1 cellular context compared by ENCODE assay signal in the genomic region with DNA sequence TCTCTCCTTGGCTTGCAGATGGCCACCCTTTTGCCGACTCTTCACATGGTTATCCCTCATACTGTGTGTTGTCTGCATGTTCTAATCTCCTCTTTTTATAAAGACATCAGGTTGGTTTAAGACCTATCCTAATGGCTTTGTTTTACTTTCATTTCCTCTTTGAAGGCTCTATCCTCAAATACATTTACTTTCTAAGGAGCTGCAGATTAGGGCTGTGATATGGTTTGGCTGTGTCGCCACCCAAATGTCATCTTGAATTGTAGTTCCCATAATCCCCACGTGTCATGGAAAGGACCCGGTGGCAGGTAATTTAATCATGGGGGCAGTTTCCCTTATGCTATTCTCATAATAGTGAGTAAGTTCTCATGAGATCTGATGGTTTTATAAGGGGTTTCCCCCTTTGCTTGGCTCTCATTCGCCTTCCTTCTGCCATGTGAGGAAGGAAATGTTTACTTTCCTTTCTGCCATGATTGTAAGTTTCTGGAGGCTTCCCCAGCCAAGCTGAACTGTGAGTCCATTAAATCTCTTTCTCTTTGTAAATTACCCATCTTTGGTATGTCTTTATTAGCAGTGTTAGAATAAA.
TF ChIP-seq lines count a peak whose summit lies in the region.

No MANE protein-coding gene starts in this region.

TF ChIP-seq in HepG2, 621 proteins besides CTCF, POLR2A, EP300 and RAD21 (continued from another document):
- TF ChIP-seq, protein P1, sequence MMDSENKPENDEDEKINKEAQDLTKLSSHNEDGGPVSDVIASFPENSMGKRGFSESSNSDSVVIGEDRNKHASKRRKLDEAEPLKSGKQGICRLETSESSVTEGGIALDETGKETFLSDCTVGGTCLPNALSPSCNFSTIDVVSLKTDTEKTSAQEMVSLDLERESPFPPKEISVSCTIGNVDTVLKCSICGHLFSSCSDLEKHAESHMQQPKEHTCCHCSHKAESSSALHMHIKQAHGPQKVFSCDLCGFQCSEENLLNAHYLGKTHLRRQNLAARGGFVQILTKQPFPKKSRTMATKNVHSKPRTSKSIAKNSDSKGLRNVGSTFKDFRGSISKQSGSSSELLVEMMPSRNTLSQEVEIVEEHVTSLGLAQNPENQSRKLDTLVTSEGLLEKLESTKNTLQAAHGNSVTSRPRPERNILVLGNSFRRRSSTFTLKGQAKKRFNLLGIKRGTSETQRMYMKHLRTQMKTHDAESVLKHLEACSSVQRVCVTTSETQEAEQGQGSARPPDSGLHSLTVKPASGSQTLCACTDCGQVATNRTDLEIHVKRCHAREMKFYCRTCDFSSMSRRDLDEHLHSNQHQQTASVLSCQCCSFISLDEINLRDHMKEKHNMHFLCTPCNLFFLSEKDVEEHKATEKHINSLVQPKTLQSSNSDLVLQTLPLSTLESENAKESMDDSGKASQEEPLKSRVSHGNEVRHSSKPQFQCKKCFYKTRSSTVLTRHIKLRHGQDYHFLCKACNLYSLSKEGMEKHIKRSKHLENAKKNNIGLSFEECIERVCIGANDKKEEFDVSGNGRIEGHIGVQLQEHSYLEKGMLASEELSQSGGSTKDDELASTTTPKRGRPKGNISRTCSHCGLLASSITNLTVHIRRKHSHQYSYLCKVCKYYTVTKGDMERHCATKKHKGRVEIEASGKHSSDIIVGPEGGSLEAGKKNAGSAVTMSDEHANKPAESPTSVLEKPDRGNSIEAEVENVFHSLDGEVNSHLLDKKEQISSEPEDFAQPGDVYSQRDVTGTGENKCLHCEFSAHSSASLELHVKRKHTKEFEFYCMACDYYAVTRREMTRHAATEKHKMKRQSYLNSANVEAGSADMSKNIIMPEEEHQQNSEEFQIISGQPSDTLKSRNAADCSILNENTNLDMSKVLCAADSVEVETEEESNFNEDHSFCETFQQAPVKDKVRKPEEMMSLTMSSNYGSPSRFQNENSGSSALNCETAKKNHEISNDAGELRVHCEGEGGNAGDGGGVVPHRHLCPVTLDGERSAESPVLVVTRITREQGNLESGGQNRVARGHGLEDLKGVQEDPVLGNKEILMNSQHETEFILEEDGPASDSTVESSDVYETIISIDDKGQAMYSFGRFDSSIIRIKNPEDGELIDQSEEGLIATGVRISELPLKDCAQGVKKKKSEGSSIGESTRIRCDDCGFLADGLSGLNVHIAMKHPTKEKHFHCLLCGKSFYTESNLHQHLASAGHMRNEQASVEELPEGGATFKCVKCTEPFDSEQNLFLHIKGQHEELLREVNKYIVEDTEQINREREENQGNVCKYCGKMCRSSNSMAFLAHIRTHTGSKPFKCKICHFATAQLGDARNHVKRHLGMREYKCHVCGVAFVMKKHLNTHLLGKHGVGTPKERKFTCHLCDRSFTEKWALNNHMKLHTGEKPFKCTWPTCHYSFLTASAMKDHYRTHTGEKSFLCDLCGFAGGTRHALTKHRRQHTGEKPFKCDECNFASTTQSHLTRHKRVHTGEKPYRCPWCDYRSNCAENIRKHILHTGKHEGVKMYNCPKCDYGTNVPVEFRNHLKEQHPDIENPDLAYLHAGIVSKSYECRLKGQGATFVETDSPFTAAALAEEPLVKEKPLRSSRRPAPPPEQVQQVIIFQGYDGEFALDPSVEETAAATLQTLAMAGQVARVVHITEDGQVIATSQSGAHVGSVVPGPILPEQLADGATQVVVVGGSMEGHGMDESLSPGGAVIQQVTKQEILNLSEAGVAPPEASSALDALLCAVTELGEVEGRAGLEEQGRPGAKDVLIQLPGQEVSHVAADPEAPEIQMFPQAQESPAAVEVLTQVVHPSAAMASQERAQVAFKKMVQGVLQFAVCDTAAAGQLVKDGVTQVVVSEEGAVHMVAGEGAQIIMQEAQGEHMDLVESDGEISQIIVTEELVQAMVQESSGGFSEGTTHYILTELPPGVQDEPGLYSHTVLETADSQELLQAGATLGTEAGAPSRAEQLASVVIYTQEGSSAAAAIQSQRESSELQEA (CRISPR knock-in tag; IDR thresholded peaks at IDR 0.05; ENCODE audit: not compliant biosample characterization) = no peak
- TF ChIP-seq, protein P2, sequence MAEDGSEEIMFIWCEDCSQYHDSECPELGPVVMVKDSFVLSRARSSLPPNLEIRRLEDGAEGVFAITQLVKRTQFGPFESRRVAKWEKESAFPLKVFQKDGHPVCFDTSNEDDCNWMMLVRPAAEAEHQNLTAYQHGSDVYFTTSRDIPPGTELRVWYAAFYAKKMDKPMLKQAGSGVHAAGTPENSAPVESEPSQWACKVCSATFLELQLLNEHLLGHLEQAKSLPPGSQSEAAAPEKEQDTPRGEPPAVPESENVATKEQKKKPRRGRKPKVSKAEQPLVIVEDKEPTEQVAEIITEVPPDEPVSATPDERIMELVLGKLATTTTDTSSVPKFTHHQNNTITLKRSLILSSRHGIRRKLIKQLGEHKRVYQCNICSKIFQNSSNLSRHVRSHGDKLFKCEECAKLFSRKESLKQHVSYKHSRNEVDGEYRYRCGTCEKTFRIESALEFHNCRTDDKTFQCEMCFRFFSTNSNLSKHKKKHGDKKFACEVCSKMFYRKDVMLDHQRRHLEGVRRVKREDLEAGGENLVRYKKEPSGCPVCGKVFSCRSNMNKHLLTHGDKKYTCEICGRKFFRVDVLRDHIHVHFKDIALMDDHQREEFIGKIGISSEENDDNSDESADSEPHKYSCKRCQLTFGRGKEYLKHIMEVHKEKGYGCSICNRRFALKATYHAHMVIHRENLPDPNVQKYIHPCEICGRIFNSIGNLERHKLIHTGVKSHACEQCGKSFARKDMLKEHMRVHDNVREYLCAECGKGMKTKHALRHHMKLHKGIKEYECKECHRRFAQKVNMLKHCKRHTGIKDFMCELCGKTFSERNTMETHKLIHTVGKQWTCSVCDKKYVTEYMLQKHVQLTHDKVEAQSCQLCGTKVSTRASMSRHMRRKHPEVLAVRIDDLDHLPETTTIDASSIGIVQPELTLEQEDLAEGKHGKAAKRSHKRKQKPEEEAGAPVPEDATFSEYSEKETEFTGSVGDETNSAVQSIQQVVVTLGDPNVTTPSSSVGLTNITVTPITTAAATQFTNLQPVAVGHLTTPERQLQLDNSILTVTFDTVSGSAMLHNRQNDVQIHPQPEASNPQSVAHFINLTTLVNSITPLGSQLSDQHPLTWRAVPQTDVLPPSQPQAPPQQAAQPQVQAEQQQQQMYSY (CRISPR knock-in tag; IDR thresholded peaks at IDR 0.05) = no peak
- no peak for TF ChIP-seq IRX3 (CRISPR knock-in tag; IDR thresholded peaks at IDR 0.05; ENCODE audit: borderline replicate concordance, low read depth)
- no peak for TF ChIP-seq NR2F2 (IDR thresholded peaks at IDR 0.05; ENCODE audit: borderline replicate concordance, low read depth)
- TF ChIP-seq, protein P3, sequence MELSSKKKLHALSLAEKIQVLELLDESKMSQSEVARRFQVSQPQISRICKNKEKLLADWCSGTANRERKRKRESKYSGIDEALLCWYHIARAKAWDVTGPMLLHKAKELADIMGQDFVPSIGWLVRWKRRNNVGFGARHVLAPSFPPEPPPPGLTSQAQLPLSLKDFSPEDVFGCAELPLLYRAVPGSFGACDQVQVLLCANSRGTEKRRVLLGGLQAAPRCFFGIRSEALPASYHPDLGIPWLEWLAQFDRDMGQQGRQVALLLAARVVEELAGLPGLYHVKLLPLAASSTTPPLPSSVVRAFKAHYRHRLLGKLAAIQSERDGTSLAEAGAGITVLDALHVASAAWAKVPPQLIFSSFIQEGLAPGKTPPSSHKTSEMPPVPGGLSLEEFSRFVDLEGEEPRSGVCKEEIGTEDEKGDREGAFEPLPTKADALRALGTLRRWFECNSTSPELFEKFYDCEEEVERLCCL (CRISPR knock-in tag; IDR thresholded peaks at IDR 0.05; ENCODE audit: borderline replicate concordance) = no peak
- TF ChIP-seq TEAD3 (CRISPR knock-in tag; optimal IDR thresholded peaks at IDR 0.05; ENCODE audit: borderline replicate concordance) = no peak
- TF ChIP-seq, protein P4, sequence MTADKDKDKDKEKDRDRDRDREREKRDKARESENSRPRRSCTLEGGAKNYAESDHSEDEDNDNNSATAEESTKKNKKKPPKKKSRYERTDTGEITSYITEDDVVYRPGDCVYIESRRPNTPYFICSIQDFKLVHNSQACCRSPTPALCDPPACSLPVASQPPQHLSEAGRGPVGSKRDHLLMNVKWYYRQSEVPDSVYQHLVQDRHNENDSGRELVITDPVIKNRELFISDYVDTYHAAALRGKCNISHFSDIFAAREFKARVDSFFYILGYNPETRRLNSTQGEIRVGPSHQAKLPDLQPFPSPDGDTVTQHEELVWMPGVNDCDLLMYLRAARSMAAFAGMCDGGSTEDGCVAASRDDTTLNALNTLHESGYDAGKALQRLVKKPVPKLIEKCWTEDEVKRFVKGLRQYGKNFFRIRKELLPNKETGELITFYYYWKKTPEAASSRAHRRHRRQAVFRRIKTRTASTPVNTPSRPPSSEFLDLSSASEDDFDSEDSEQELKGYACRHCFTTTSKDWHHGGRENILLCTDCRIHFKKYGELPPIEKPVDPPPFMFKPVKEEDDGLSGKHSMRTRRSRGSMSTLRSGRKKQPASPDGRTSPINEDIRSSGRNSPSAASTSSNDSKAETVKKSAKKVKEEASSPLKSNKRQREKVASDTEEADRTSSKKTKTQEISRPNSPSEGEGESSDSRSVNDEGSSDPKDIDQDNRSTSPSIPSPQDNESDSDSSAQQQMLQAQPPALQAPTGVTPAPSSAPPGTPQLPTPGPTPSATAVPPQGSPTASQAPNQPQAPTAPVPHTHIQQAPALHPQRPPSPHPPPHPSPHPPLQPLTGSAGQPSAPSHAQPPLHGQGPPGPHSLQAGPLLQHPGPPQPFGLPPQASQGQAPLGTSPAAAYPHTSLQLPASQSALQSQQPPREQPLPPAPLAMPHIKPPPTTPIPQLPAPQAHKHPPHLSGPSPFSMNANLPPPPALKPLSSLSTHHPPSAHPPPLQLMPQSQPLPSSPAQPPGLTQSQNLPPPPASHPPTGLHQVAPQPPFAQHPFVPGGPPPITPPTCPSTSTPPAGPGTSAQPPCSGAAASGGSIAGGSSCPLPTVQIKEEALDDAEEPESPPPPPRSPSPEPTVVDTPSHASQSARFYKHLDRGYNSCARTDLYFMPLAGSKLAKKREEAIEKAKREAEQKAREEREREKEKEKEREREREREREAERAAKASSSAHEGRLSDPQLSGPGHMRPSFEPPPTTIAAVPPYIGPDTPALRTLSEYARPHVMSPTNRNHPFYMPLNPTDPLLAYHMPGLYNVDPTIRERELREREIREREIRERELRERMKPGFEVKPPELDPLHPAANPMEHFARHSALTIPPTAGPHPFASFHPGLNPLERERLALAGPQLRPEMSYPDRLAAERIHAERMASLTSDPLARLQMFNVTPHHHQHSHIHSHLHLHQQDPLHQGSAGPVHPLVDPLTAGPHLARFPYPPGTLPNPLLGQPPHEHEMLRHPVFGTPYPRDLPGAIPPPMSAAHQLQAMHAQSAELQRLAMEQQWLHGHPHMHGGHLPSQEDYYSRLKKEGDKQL (CRISPR knock-in tag; IDR thresholded peaks at IDR 0.05; ENCODE audit: low read depth) = no peak
- no peak for TF ChIP-seq ZNF121 (CRISPR knock-in tag; IDR thresholded peaks at IDR 0.05)
- TF ChIP-seq, protein P5, sequence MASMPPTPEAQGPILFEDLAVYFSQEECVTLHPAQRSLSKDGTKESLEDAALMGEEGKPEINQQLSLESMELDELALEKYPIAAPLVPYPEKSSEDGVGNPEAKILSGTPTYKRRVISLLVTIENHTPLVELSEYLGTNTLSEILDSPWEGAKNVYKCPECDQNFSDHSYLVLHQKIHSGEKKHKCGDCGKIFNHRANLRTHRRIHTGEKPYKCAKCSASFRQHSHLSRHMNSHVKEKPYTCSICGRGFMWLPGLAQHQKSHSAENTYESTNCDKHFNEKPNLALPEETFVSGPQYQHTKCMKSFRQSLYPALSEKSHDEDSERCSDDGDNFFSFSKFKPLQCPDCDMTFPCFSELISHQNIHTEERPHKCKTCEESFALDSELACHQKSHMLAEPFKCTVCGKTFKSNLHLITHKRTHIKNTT (CRISPR knock-in tag; IDR thresholded peaks at IDR 0.05) = no peak
- TF ChIP-seq, protein P6, sequence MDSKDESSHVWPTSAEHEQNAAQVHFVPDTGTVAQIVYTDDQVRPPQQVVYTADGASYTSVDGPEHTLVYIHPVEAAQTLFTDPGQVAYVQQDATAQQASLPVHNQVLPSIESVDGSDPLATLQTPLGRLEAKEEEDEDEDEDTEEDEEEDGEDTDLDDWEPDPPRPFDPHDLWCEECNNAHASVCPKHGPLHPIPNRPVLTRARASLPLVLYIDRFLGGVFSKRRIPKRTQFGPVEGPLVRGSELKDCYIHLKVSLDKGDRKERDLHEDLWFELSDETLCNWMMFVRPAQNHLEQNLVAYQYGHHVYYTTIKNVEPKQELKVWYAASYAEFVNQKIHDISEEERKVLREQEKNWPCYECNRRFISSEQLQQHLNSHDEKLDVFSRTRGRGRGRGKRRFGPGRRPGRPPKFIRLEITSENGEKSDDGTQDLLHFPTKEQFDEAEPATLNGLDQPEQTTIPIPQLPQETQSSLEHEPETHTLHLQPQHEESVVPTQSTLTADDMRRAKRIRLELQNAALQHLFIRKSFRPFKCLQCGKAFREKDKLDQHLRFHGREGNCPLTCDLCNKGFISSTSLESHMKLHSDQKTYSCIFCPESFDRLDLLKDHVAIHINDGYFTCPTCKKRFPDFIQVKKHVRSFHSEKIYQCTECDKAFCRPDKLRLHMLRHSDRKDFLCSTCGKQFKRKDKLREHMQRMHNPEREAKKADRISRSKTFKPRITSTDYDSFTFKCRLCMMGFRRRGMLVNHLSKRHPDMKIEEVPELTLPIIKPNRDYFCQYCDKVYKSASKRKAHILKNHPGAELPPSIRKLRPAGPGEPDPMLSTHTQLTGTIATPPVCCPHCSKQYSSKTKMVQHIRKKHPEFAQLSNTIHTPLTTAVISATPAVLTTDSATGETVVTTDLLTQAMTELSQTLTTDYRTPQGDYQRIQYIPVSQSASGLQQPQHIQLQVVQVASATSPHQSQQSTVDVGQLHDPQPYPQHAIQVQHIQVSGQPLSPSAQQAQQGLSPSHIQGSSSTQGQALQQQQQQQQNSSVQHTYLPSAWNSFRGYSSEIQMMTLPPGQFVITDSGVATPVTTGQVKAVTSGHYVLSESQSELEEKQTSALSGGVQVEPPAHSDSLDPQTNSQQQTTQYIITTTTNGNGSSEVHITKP (CRISPR knock-in tag; IDR thresholded peaks at IDR 0.05; ENCODE audit: low read depth) = no peak
- no peak for TF ChIP-seq HHEX (CRISPR knock-in tag; IDR thresholded peaks at IDR 0.05)
- no peak for TF ChIP-seq ZNF557 (CRISPR knock-in tag; IDR thresholded peaks at IDR 0.05)
- no peak for TF ChIP-seq ZNF749 (CRISPR knock-in tag; IDR thresholded peaks at IDR 0.05; ENCODE audit: borderline replicate concordance)
- no peak for TF ChIP-seq ZNF850 (CRISPR knock-in tag; conservative IDR thresholded peaks at IDR 0.05)
TF ChIP-seq in HepG2: peak in this region for 0.
